In the genomic region with DNA sequence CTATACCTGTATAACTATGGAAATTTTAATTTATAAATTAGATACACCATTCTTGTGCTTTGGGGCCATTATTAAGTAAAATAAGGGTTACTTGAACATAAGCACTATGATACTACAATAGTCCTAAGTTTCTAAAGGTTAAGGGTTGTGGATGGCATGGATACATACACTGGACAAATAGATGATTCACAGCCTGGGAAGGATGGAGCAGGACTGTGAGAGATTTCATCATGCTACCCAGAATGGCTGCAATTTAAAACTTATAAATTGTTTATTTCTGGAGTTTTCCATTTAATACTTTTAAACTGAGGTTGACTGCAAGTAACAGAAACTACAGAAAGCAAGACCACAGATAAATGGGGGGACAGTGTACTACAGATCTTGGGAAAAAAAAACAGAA, we compare ENCODE assay signal across 20 cellular contexts.
DNase-seq lines count a peak whose midpoint lies in the region; ATAC-seq, FAIRE-seq and TF ChIP-seq lines count a peak whose summit lies in the region.
"Had no signal": no experiment of that assay in that cellular context is flagged by ENCODE, and none has a peak within 500 bp of the region (broad histone marks: within the 10 kb centered on the region; RNA-seq: fewer than 3 reads in every experiment).

No MANE protein-coding gene starts in this region.

- H3K4ac ChIP-seq in mesenchymal stem cell (ENCODE audit: low read depth in 1 of 2, low read length in 2 of 2), result no peak overlapping the region

- no peak for TF ChIP-seq POLR2A in GM12892 (IDR thresholded peaks at IDR 0.05; ENCODE audit: low read depth, low read length)

- no peak overlapping the region for H4K91ac ChIP-seq in mesenchymal stem cell (ENCODE audit: low read length)

- H2BK5ac ChIP-seq in mesenchymal stem cell (ENCODE audit: low read depth, low read length, poor library complexity, severe bottlenecking), result no peak overlapping the region

- H2BK15ac ChIP-seq in mesenchymal stem cell (ENCODE audit: low read depth, poor library complexity, severe bottlenecking), result no peak overlapping the region

- H3K4me1 ChIP-seq in astrocyte (ENCODE audit: insufficient read depth, low read length), result no peaks in the 10 kb centered on the region
- no peaks in the 10 kb centered on the region for H3K4me1 ChIP-seq in mesenchymal stem cell (ENCODE audit: control insufficient read depth, insufficient read depth, low read depth, low read length)
- H3K4me1 ChIP-seq: BLaER1 treated with 17β-estradiol and CSF1 and Interleukin-3, amounts not matched to agents 10 nM and 100 nM had no signal

- no peaks in the 10 kb centered on the region for H3K36me3 ChIP-seq in astrocyte (ENCODE audit: insufficient read depth, low read length)
- no peaks in the 10 kb centered on the region for H3K36me3 ChIP-seq in mesenchymal stem cell (ENCODE audit: control insufficient read depth in 1 of 2, insufficient read depth in 2 of 2, low read depth in 1 of 2, low read length in 2 of 2)
- H3K36me3 ChIP-seq: BLaER1 treated with 17β-estradiol and CSF1 and Interleukin-3, amounts not matched to agents 10 nM and 100 nM had no signal

- no peaks in the 10 kb centered on the region for H3K9me3 ChIP-seq in astrocyte (ENCODE audit: insufficient read depth, low read depth, low read length)
- H3K9me3 ChIP-seq in mesenchymal stem cell (ENCODE audit: control insufficient read depth, low read length), result no peaks in the 10 kb centered on the region
- H3K9me3 ChIP-seq: BLaER1 treated with 17β-estradiol and CSF1 and Interleukin-3, amounts not matched to agents 10 nM and 100 nM had no signal

- H3K14ac ChIP-seq in mesenchymal stem cell (ENCODE audit: low read length in 2 of 2), result no peak overlapping the region

- no peaks in the 10 kb centered on the region for H3K9me3 Mint-ChIP-seq in astrocyte (ENCODE audit: unreplicated experiment)

- H3K4me3 Mint-ChIP-seq in astrocyte (ENCODE audit: unreplicated experiment), result no peak overlapping the region
- H3K4me3 Mint-ChIP-seq: CD8-positive, alpha-beta T cell had no signal

- peaks cover 15% of the 10 kb centered on the region for H3K4me1 Mint-ChIP-seq in astrocyte (ENCODE audit: low read depth, unreplicated experiment)

- H3K4me2 ChIP-seq in astrocyte (ENCODE audit: low read length) (no peak overlapping the region), mesenchymal stem cell (ENCODE audit: low read length, poor library complexity, severe bottlenecking) (no peak overlapping the region)
- H3K4me2 ChIP-seq: BLaER1 treated with 17β-estradiol and CSF1 and Interleukin-3, amounts not matched to agents 10 nM and 100 nM had no signal

- no peak overlapping the region for H2AFZ ChIP-seq in astrocyte (ENCODE audit: low read depth, low read length)
- H2AFZ ChIP-seq in mesenchymal stem cell (ENCODE audit: low read depth, low read length), result no peak overlapping the region

- FAIRE-seq in astrocyte (lab: Jason Lieb, UNC) (no peak), GM12892 (lab: Jason Lieb, UNC) (no peak)
- FAIRE-seq: H1, K562 had no signal

- no peaks in the 10 kb centered on the region for H4K20me1 ChIP-seq in astrocyte (ENCODE audit: insufficient read depth, low read length)
- H4K20me1 ChIP-seq: BLaER1 treated with 17β-estradiol and CSF1 and Interleukin-3, amounts not matched to agents 10 nM and 100 nM had no signal

- H3K9ac ChIP-seq in astrocyte (ENCODE audit: low read length) (no peak overlapping the region), mesenchymal stem cell (ENCODE audit: low read length) (no peak overlapping the region)
- H3K9ac ChIP-seq: BLaER1 treated with 17β-estradiol and CSF1 and Interleukin-3, amounts not matched to agents 10 nM and 100 nM had no signal

- H3K27ac ChIP-seq in astrocyte (ENCODE audit: low read depth, low read length) (no peak overlapping the region), mesenchymal stem cell (ENCODE audit: low read length, poor library complexity, severe bottlenecking) (no peak overlapping the region)
- H3K27ac ChIP-seq: BLaER1 treated with 17β-estradiol and CSF1 and Interleukin-3, amounts not matched to agents 10 nM and 100 nM had no signal

- H3K79me2 ChIP-seq in astrocyte (ENCODE audit: insufficient read depth, low read length), result no peaks in the 10 kb centered on the region

- DNase-seq in DMS53 treated with DMSO at 0.1 percent for 48 hours (lab: John Stamatoyannopoulos, UW; ENCODE audit: unreplicated experiment) (peak; percentile 85), NCI-H460 (ENCODE audit: extremely low read depth, low read depth) (peak; percentile 50), astrocyte (ENCODE audit: low read depth) (no peak), mesenchymal stem cell (peak; percentile 31), GM12892 (ENCODE audit: insufficient read length) (no peak)
- DNase-seq in effector CD4-positive, alpha-beta T cell, result no peak
- DNase-seq: Calu3; CD8-positive, alpha-beta T cell; DMS79; MV-4-11; NCI-H1694 treated with DMSO at 0.1 percent for 48 hours; NCI-H510A treated with DMSO at 0.1 percent for 48 hours; NCI-H774; OCI-M1; RPMI8226; SIG-M5 had no signal

- H3K27me3 Mint-ChIP-seq in astrocyte (ENCODE audit: low read depth, unreplicated experiment), result no peaks in the 10 kb centered on the region

- H3K36me3 Mint-ChIP-seq in astrocyte (ENCODE audit: low read depth, unreplicated experiment), result no peaks in the 10 kb centered on the region
- H3K36me3 Mint-ChIP-seq: CD8-positive, alpha-beta T cell had no signal

- ATAC-seq in GM19395 (IDR thresholded peaks at IDR 0.05; ENCODE audit: unreplicated experiment), result no peak
- ATAC-seq: CD8-positive, alpha-beta T cell; K562 had no signal

- no peak for TF ChIP-seq CTCF in astrocyte (IDR thresholded peaks at IDR 0.05; ENCODE audit: insufficient read depth, low read depth, low read length)

- no peak overlapping the region for H3K4me3 ChIP-seq in astrocyte (ENCODE audit: insufficient read depth, low read depth, low read length)
- no peak overlapping the region for H3K4me3 ChIP-seq in mesenchymal stem cell (ENCODE audit: insufficient read depth in 1 of 2, low read depth in 1 of 2, low read length in 2 of 2)
- H3K4me3 ChIP-seq: BLaER1 treated with 17β-estradiol and CSF1 and Interleukin-3, amounts not matched to agents 10 nM and 100 nM; K562 had no signal

- no peak overlapping the region for H4K8ac ChIP-seq in mesenchymal stem cell (ENCODE audit: low read length)

- no peak overlapping the region for H2BK120ac ChIP-seq in mesenchymal stem cell (ENCODE audit: low read depth, low read length)

- no peak overlapping the region for H3K18ac ChIP-seq in mesenchymal stem cell (ENCODE audit: low read depth in 1 of 2, low read length in 2 of 2)

- H3K23ac ChIP-seq in mesenchymal stem cell (ENCODE audit: low read length in 2 of 2), result no peak overlapping the region

- no peaks in the 10 kb centered on the region for H3K79me1 ChIP-seq in mesenchymal stem cell (replicated peaks; ENCODE audit: low read length, poor library complexity, severe bottlenecking)

- no peak overlapping the region for H2BK12ac ChIP-seq in mesenchymal stem cell (ENCODE audit: low read length in 2 of 2)

- no peak overlapping the region for H2AK5ac ChIP-seq in mesenchymal stem cell (ENCODE audit: low read length, severe bottlenecking)

- H3K27ac Mint-ChIP-seq in astrocyte (ENCODE audit: unreplicated experiment), result peak overlapping the region; percentile 85
- H3K27ac Mint-ChIP-seq: CD8-positive, alpha-beta T cell had no signal

- H3K27me3 ChIP-seq in astrocyte (ENCODE audit: insufficient read depth, low read length) (no peaks in the 10 kb centered on the region), mesenchymal stem cell (ENCODE audit: control insufficient read depth in 1 of 2, insufficient read depth in 1 of 2, low read length in 2 of 2) (no peaks in the 10 kb centered on the region)

Comparison
In these comparisons a context has a peak if more than half of its experiments do, and no peak if none do; other contexts are left out.
1. DNase-seq: peak in DMS53 treated with DMSO at 0.1 percent for 48 hours (single experiment), NCI-H460 (single experiment) and mesenchymal stem cell (single experiment); none in astrocyte (single experiment), GM12892 (single experiment) and effector CD4-positive, alpha-beta T cell (single experiment).